ENCODE assay signal across 3 cellular contexts in genomic region chr10:35056133-35056532, GRCh38.
TF ChIP-seq lines count a peak whose summit lies in the region.

No MANE protein-coding gene starts in this region.

TF ChIP-seq in SK-N-SH, 30 proteins besides CTCF, POLR2A, EP300 and RAD21:
- TF ChIP-seq USF1 (IDR thresholded peaks at IDR 0.05; ENCODE audit: borderline replicate concordance, low read depth) = no peak
- no peak for TF ChIP-seq PBX3 (IDR thresholded peaks at IDR 0.05)
- TF ChIP-seq RXRA (IDR thresholded peaks at IDR 0.05; ENCODE audit: borderline replicate concordance, low read depth) = no peak

TF ChIP-seq in SK-N-SH treated with all-trans-retinoic acid at 6 μM for 48 hours, 23 proteins besides CTCF, POLR2A, EP300 and RAD21:
- TF ChIP-seq TSHZ2 (CRISPR knock-in tag; IDR thresholded peaks at IDR 0.05) = no peak
- TF ChIP-seq TCF4 (CRISPR knock-in tag; IDR thresholded peaks at IDR 0.05; ENCODE audit: borderline replicate concordance) = no peak
- no peak for TF ChIP-seq ZNF8 (CRISPR knock-in tag; IDR thresholded peaks at IDR 0.05)
- no peak for TF ChIP-seq SNAI2 (CRISPR knock-in tag; IDR thresholded peaks at IDR 0.05)
- TF ChIP-seq ARNTL (CRISPR knock-in tag; IDR thresholded peaks at IDR 0.05; ENCODE audit: borderline replicate concordance, low read depth) = no peak
- TF ChIP-seq ZNF565 (CRISPR knock-in tag; conservative IDR thresholded peaks at IDR 0.05; ENCODE audit: low read depth) = no peak
- TF ChIP-seq CSDC2 (CRISPR knock-in tag; IDR thresholded peaks at IDR 0.05) = no peak
- no peak for TF ChIP-seq ZC3H10 (CRISPR knock-in tag; IDR thresholded peaks at IDR 0.05)
- no peak for TF ChIP-seq POU6F1 (CRISPR knock-in tag; IDR thresholded peaks at IDR 0.05; ENCODE audit: borderline replicate concordance, low read depth)
- TF ChIP-seq OSR1 (CRISPR knock-in tag; IDR thresholded peaks at IDR 0.05) = no peak
- TF ChIP-seq RARB (CRISPR knock-in tag; IDR thresholded peaks at IDR 0.05) = no peak
- TF ChIP-seq ZFP30 (CRISPR knock-in tag; IDR thresholded peaks at IDR 0.05) = no peak
- no peak for TF ChIP-seq TOX (CRISPR knock-in tag; IDR thresholded peaks at IDR 0.05; ENCODE audit: borderline replicate concordance)
- no peak for TF ChIP-seq ESRRG (CRISPR knock-in tag; IDR thresholded peaks at IDR 0.05)

TF ChIP-seq in IMR-90, 13 proteins besides CTCF, POLR2A, EP300 and RAD21:
- TF ChIP-seq MXI1 (IDR thresholded peaks at IDR 0.05; ENCODE audit: borderline replicate concordance, low read depth, low read length) (no peak), SMC3 (IDR thresholded peaks at IDR 0.05; ENCODE audit: low read depth, low read length) (no peak), FOS (IDR thresholded peaks at IDR 0.05; ENCODE audit: low read depth, low read length) (no peak), MAFK (IDR thresholded peaks at IDR 0.05; ENCODE audit: low read depth, low read length) (no peak), CHD1 (IDR thresholded peaks at IDR 0.05; ENCODE audit: low read depth, low read length) (no peak), RCOR1 (IDR thresholded peaks at IDR 0.05; ENCODE audit: insufficient replicate concordance, low read length) (no peak), MAZ (IDR thresholded peaks at IDR 0.05; ENCODE audit: borderline replicate concordance, low read depth, low read length) (no peak), BHLHE40 (IDR thresholded peaks at IDR 0.05; ENCODE audit: low read depth, low read length) (no peak), RFX5 (IDR thresholded peaks at IDR 0.05; ENCODE audit: low read depth, low read length) (no peak), NFE2L2 (IDR thresholded peaks at IDR 0.05; ENCODE audit: low read depth, low read length) (no peak)
